ENCODE assay signal across 18 cellular contexts in genomic region chr15:89809787-89810148, GRCh38. TPM values are rescaled to one million over a fixed set of nuclear protein-coding genes. Genes with fewer than 3 reads are reported as not detected.
"Had no signal": no experiment of that assay in that cellular context is flagged by ENCODE, and none has a peak within 500 bp of the region (broad histone marks: within the 10 kb centered on the region; RNA-seq: fewer than 3 reads in every experiment).

No MANE protein-coding gene starts in this region.

- H3K36me3 ChIP-seq: gastroesophageal sphincter, sigmoid colon, thoracic aorta had no signal

- H3K27ac ChIP-seq: epithelial cell of prostate, gastroesophageal sphincter, sigmoid colon, stomach, thoracic aorta had no signal

- H3K9me3 Mint-ChIP-seq: activated CD4-positive, alpha-beta memory T cell treated with anti-CD3 and anti-CD28 coated beads for 36 hours; activated naive CD8-positive, alpha-beta T cell treated with anti-CD3 and anti-CD28 coated beads, Interleukin-2, amount 10 ng/mL, durations not matched to agents 7 days and 5 days; mesothelial cell of epicardium; T-helper 2 cell treated with Interferon-gamma antibody and Interleukin-4, amounts not matched to agents 5 μg/mL and 100 μg/mL, for 36 hours had no signal

- DNase-seq: activated CD4-positive, alpha-beta memory T cell treated with anti-CD3 and anti-CD28 coated beads for 36 hours; activated CD4-positive, CD25-positive, alpha-beta regulatory T cell treated with anti-CD3 and anti-CD28 coated beads, Interleukin-2, amount 50 U/mL, for 72 hours; activated naive CD8-positive, alpha-beta T cell treated with anti-CD3 and anti-CD28 coated beads, Interleukin-2, amount 10 ng/mL, durations not matched to agents 7 days and 5 days; activated T-cell treated with anti-CD3 and anti-CD28 coated beads, Interleukin-2, amount 50 U/mL, for 48 hours; aorta; effector CD4-positive, alpha-beta T cell; kidney glomerular epithelial cell; sigmoid colon; stimulated activated CD4-positive, alpha-beta T cell treated with anti-CD3 and anti-CD28 coated beads, Interleukin-12 subunit alpha, Interleukin-12 subunit beta, amount 100 ng/mL, for 4 hours had no signal

- ATAC-seq: gastroesophageal sphincter had no signal

- H3K27ac Mint-ChIP-seq: activated CD4-positive, alpha-beta memory T cell treated with anti-CD3 and anti-CD28 coated beads for 36 hours; activated naive CD8-positive, alpha-beta T cell treated with anti-CD3 and anti-CD28 coated beads, Interleukin-2, amount 10 ng/mL, durations not matched to agents 7 days and 5 days; T-helper 2 cell treated with Interferon-gamma antibody and Interleukin-4, amounts not matched to agents 5 μg/mL and 100 μg/mL, for 36 hours had no signal

- H3K4me3 Mint-ChIP-seq: activated CD4-positive, alpha-beta memory T cell treated with anti-CD3 and anti-CD28 coated beads for 36 hours; activated naive CD8-positive, alpha-beta T cell treated with anti-CD3 and anti-CD28 coated beads, Interleukin-2, amount 10 ng/mL, durations not matched to agents 7 days and 5 days; mesothelial cell of epicardium; T-helper 2 cell treated with Interferon-gamma antibody and Interleukin-4, amounts not matched to agents 5 μg/mL and 100 μg/mL, for 36 hours had no signal

- H3K9me3 ChIP-seq: gastroesophageal sphincter, sigmoid colon, stomach, thoracic aorta had no signal

- H3K4me1 Mint-ChIP-seq: activated naive CD8-positive, alpha-beta T cell treated with anti-CD3 and anti-CD28 coated beads, Interleukin-2, amount 10 ng/mL, durations not matched to agents 7 days and 5 days; mesothelial cell of epicardium had no signal

- H3K36me3 Mint-ChIP-seq: activated CD4-positive, alpha-beta memory T cell treated with anti-CD3 and anti-CD28 coated beads for 36 hours; activated naive CD8-positive, alpha-beta T cell treated with anti-CD3 and anti-CD28 coated beads, Interleukin-2, amount 10 ng/mL, durations not matched to agents 7 days and 5 days; mesothelial cell of epicardium had no signal

- H3K4me3 ChIP-seq: gastroesophageal sphincter, sigmoid colon, stomach, thoracic aorta had no signal

RNA-seq across cellular contexts. Expression of gene MESP2, which starts 33.6 kb away (rescaled TPM):
- total RNA-seq: activated CD4-positive, alpha-beta memory T cell treated with anti-CD3 and anti-CD28 coated beads for 36 hours; activated naive CD8-positive, alpha-beta T cell treated with anti-CD3 and anti-CD28 coated beads, Interleukin-2, amount 10 ng/mL, durations not matched to agents 7 days and 5 days; aorta; gastroesophageal sphincter; liver; pulmonary artery endothelial cell; sigmoid colon; stomach; urinary bladder had no signal

RNA-seq across cellular contexts. Expression of gene MESP1, which starts 58.7 kb away (rescaled TPM):
- total RNA-seq: mesothelial cell of epicardium, urinary bladder had no signal
